Comparison of ENCODE assay signal across 16 cellular contexts in genomic region chr1:218658899-218659298, GRCh38.
DNase-seq lines count a peak whose midpoint lies in the region; TF ChIP-seq lines count a peak whose summit lies in the region.
"Had no signal": no experiment of that assay in that cellular context is flagged by ENCODE, and none has a peak within 500 bp of the region (broad histone marks: within the 10 kb centered on the region; RNA-seq: fewer than 3 reads in every experiment).

No MANE protein-coding gene starts in this region.

- H3K23ac ChIP-seq in mesendoderm (ENCODE audit: low read length): no peak overlapping the region

- H3K27me3 Mint-ChIP-seq in activated naive CD4-positive, alpha-beta T cell treated with anti-CD3 and anti-CD28 coated beads, Interleukin-2, amount 10 ng/mL, durations not matched to agents 7 days and 5 days: no peaks in the 10 kb centered on the region

- no peaks in the 10 kb centered on the region for H3K27me3 ChIP-seq in mesendoderm (ENCODE audit: insufficient read depth, low read length, poor library complexity)
- H3K27me3 ChIP-seq: colonic mucosa, right atrium auricular region had no signal

- DNase-seq in AG08395 (ENCODE audit: low spot score) (peak; percentile 59), M059J (ENCODE audit: low read depth) (peak; percentile 95), cardiac fibroblast (ENCODE audit: low read depth in 2 of 2) (peak; percentile 31 to 83), mesendoderm (peak; percentile 29), head of caudate nucleus (no peak), caudate nucleus (lab: John Stamatoyannopoulos, UW) (no peak)
- DNase-seq in activated CD4-positive, alpha-beta T cell treated with anti-CD3 and anti-CD28 coated beads for 1 hour: no peak
- DNase-seq in activated naive CD4-positive, alpha-beta T cell treated with anti-CD3 and anti-CD28 coated beads, Interleukin-2, amount 10 ng/mL, durations not matched to agents 7 days and 5 days: no peak
- DNase-seq: activated CD4-positive, alpha-beta T cell treated with anti-CD3 and anti-CD28 coated beads for 48 hours; activated gamma-delta T cell; AML-193; colonic mucosa; DND-41; NCI-H1105; NCI-H82 had no signal

- H3K18ac ChIP-seq in mesendoderm (ENCODE audit: low read length): no peak overlapping the region

- H3K36me3 Mint-ChIP-seq in activated naive CD4-positive, alpha-beta T cell treated with anti-CD3 and anti-CD28 coated beads, Interleukin-2, amount 10 ng/mL, durations not matched to agents 7 days and 5 days: no peaks in the 10 kb centered on the region

- no peaks in the 10 kb centered on the region for H3K4me1 ChIP-seq in mesendoderm (ENCODE audit: control insufficient read depth, low read depth, low read length)
- H3K4me1 ChIP-seq: colonic mucosa, right atrium auricular region had no signal

- no peaks in the 10 kb centered on the region for H3K9me3 Mint-ChIP-seq in activated naive CD4-positive, alpha-beta T cell treated with anti-CD3 and anti-CD28 coated beads, Interleukin-2, amount 10 ng/mL, durations not matched to agents 7 days and 5 days

- H4K5ac ChIP-seq in mesendoderm (ENCODE audit: low read length): no peak overlapping the region

- no peaks in the 10 kb centered on the region for H3K79me1 ChIP-seq in mesendoderm (ENCODE audit: low read length)

- no peak overlapping the region for H3K9ac ChIP-seq in mesendoderm (ENCODE audit: low read length)

- no peak overlapping the region for H3K27ac Mint-ChIP-seq in activated naive CD4-positive, alpha-beta T cell treated with anti-CD3 and anti-CD28 coated beads, Interleukin-2, amount 10 ng/mL, durations not matched to agents 7 days and 5 days

- no CpG with 5 or more reads among the region's 6 CpGs for WGBS in mesendoderm (ENCODE audit: extremely low coverage, insufficient coverage, low lambda C conversion rate)

- H3K79me2 ChIP-seq in mesendoderm (ENCODE audit: control insufficient read depth, insufficient read depth, low read length): no peaks in the 10 kb centered on the region

- H3K36me3 ChIP-seq in mesendoderm (ENCODE audit: control insufficient read depth, insufficient read depth, low read length): no peaks in the 10 kb centered on the region
- H3K36me3 ChIP-seq: colonic mucosa, right atrium auricular region had no signal

- H3K56ac ChIP-seq in mesendoderm (ENCODE audit: low read length): no peak overlapping the region

- intact Hi-C loops in head of caudate nucleus (cut with DNase I): no loop called here

- no peak overlapping the region for H2BK120ac ChIP-seq in mesendoderm (ENCODE audit: low read depth, low read length)

- CTCF ChIA-PET in activated naive CD4-positive, alpha-beta T cell treated with anti-CD3 and anti-CD28 coated beads, Interleukin-2, amount 10 ng/mL, durations not matched to agents 7 days and 5 days (lab: Charles Lee): no interaction called here

- H3K27ac ChIP-seq in mesendoderm (ENCODE audit: low read depth, low read length) (no peak overlapping the region), caudate nucleus (ENCODE audit: low read depth, low read length) (no peak overlapping the region)
- H3K27ac ChIP-seq: colonic mucosa, right atrium auricular region had no signal

- no peak overlapping the region for H3K4me3 Mint-ChIP-seq in activated naive CD4-positive, alpha-beta T cell treated with anti-CD3 and anti-CD28 coated beads, Interleukin-2, amount 10 ng/mL, durations not matched to agents 7 days and 5 days

- no peak overlapping the region for H3K4me2 ChIP-seq in mesendoderm (ENCODE audit: low read length)

- no peak for TF ChIP-seq CTCF in cardiac fibroblast (IDR thresholded peaks at IDR 0.05; ENCODE audit: low read depth, low read length)

- no peak overlapping the region for H2BK5ac ChIP-seq in mesendoderm (ENCODE audit: low read length)

- H2AK5ac ChIP-seq in mesendoderm (ENCODE audit: low read length): no peak overlapping the region

- no peak overlapping the region for H3K4ac ChIP-seq in mesendoderm (ENCODE audit: low read depth, low read length)

- H3K4me3 ChIP-seq in cardiac fibroblast (replicated peaks in 1 of 2; ENCODE audit: low read depth in 2 of 2, low read length in 2 of 2) (no peak overlapping the region), mesendoderm (ENCODE audit: low read length) (no peak overlapping the region)
- H3K4me3 ChIP-seq: colonic mucosa, right atrium auricular region had no signal

- H3K4me1 Mint-ChIP-seq in activated naive CD4-positive, alpha-beta T cell treated with anti-CD3 and anti-CD28 coated beads, Interleukin-2, amount 10 ng/mL, durations not matched to agents 7 days and 5 days: no peaks in the 10 kb centered on the region

- H4K8ac ChIP-seq in mesendoderm (ENCODE audit: low read depth, low read length): no peak overlapping the region

- H2BK15ac ChIP-seq in mesendoderm (replicated peaks; ENCODE audit: low read depth): no peak overlapping the region

Comparison
In these comparisons a context has a peak if more than half of its experiments do, and no peak if none do; other contexts are left out.
1. DNase-seq: peak in AG08395 (single experiment), M059J (single experiment), cardiac fibroblast (2 of 2) and mesendoderm (single experiment); none in activated CD4-positive, alpha-beta T cell treated with anti-CD3 and anti-CD28 coated beads for 1 hour (single experiment), activated naive CD4-positive, alpha-beta T cell treated with anti-CD3 and anti-CD28 coated beads, Interleukin-2, amount 10 ng/mL, durations not matched to agents 7 days and 5 days (single experiment), head of caudate nucleus (0 of 42) and caudate nucleus (0 of 61).